ENCODE assay signal across 17 cellular contexts in the genomic region with DNA sequence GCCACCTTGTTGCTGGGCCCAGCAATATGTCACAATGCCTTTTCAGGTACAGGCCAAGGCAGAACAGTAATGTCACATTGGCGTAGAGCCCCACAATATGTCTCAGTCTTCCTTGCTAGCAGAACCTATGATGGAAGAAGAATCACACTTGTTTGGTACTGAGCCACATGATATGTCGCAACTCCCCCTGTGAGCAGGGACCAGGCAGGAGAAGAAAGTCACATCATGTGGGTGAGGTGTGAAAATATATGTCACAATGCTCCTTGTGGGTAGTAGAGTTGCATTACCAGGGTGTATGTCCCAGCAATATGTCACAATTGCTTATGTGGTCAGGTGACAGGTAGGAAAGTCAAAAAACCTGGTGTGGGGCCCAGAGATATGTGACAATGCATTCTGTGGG. TPM values are rescaled to one million over a fixed set of nuclear protein-coding genes. Genes with fewer than 3 reads are reported as not detected.
DNase-seq lines count a peak whose midpoint lies in the region; ATAC-seq and TF ChIP-seq lines count a peak whose summit lies in the region.
"Had no signal": no experiment of that assay in that cellular context is flagged by ENCODE, and none has a peak within 500 bp of the region (broad histone marks: within the 10 kb centered on the region; RNA-seq: fewer than 3 reads in every experiment).

No MANE protein-coding gene starts in this region.

- H3K4me1 Mint-ChIP-seq in natural killer cell treated with Interleukin-12 subunit alpha and Interleukin-12 subunit beta and Interleukin-15 and Interleukin-18, amount 100 ng/mL, for 72 hours (ENCODE audit: low read depth in 2 of 2), result peaks cover 9 to 12% of the 10 kb centered on the region in 2 donors

- DNase-seq in AML-193 (lab: John Stamatoyannopoulos, UW) (peak; percentile 41 to 53), colonic mucosa (no peak), DMS153 treated with DMSO at 0.1 percent for 48 hours (lab: John Stamatoyannopoulos, UW; ENCODE audit: unreplicated experiment) (no peak)
- DNase-seq in natural killer cell treated with Interleukin-12 subunit alpha and Interleukin-12 subunit beta and Interleukin-15 and Interleukin-18, amount 100 ng/mL, for 72 hours (ENCODE audit: low spot score), result peak; percentile 75
- DNase-seq: C1 segment of cervical spinal cord, DMS 273 treated with DMSO at 0.1 percent for 48 hours, EL, MM.1S, NCI-H1417, NCI-H1930, NCI-H2171 treated with DMSO at 0.1 percent for 48 hours, NCI-H510A treated with DMSO at 0.1 percent for 48 hours, SHP77 had no signal

- H3K9me3 Mint-ChIP-seq in natural killer cell treated with Interleukin-12 subunit alpha and Interleukin-12 subunit beta and Interleukin-15 and Interleukin-18, amount 100 ng/mL, for 72 hours, result no peaks in the 10 kb centered on the region

- no peaks in the 10 kb centered on the region for H3K27me3 Mint-ChIP-seq in natural killer cell treated with Interleukin-12 subunit alpha and Interleukin-12 subunit beta and Interleukin-15 and Interleukin-18, amount 100 ng/mL, for 72 hours

- H3K9me3 ChIP-seq in colonic mucosa, result no peaks in the 10 kb centered on the region

- ATAC-seq in natural killer cell treated with Interleukin-12 subunit alpha and Interleukin-12 subunit beta and Interleukin-15 and Interleukin-18, amount 100 ng/mL, for 72 hours, result peak; percentile 79 to 89
- no peak for ATAC-seq in HG02588 (IDR thresholded peaks at IDR 0.05; ENCODE audit: unreplicated experiment)
- ATAC-seq in GM21737 (IDR thresholded peaks at IDR 0.05; ENCODE audit: unreplicated experiment), result no peak

- no peaks in the 10 kb centered on the region for H3K27me3 ChIP-seq in colonic mucosa

- H3K36me3 Mint-ChIP-seq in natural killer cell treated with Interleukin-12 subunit alpha and Interleukin-12 subunit beta and Interleukin-15 and Interleukin-18, amount 100 ng/mL, for 72 hours, result peaks cover 8% of the 10 kb centered on the region

- H3K36me3 ChIP-seq in colonic mucosa, result no peaks in the 10 kb centered on the region

- TF ChIP-seq CTCF in 22Rv1 (IDR thresholded peaks at IDR 0.05) (no peak), colonic mucosa (IDR thresholded peaks at IDR 0.05) (no peak)

- intact Hi-C loops in colonic mucosa (cut with DNase I), result no loop called here

- H3K27ac ChIP-seq in 22Rv1 (peak overlapping the region; percentile 84), colonic mucosa (peak overlapping the region; percentile 85)
- H3K27ac ChIP-seq: KMS-11 had no signal

- peak overlapping the region in 1 of 2 donors; percentile 41 for H3K9ac ChIP-seq in colonic mucosa (ENCODE audit: low read depth in 2 of 2, low read length in 2 of 2)
- H3K9ac ChIP-seq: KMS-11 had no signal

- H3K4me3 Mint-ChIP-seq in natural killer cell treated with Interleukin-12 subunit alpha and Interleukin-12 subunit beta and Interleukin-15 and Interleukin-18, amount 100 ng/mL, for 72 hours, result peak overlapping the region; percentile 47

- no peak overlapping the region for H3K4me3 ChIP-seq in colonic mucosa

- peaks cover 10% of the 10 kb centered on the region for H3K4me1 ChIP-seq in colonic mucosa

- peak overlapping the region; percentile 74 to 91 for H3K27ac Mint-ChIP-seq in natural killer cell treated with Interleukin-12 subunit alpha and Interleukin-12 subunit beta and Interleukin-15 and Interleukin-18, amount 100 ng/mL, for 72 hours

RNA-seq across cellular contexts. Expression of gene ZNF91, which starts 7.1 kb away (rescaled TPM):
- 10 to 100 TPM; 70.8 to 80.5 TPM for total RNA-seq in colonic mucosa
- 10 to 100 TPM; 37.0 to 38.2 TPM for total RNA-seq in natural killer cell treated with Interleukin-12 subunit alpha and Interleukin-12 subunit beta and Interleukin-15 and Interleukin-18, amount 100 ng/mL, for 72 hours

Comparison
In these comparisons a context has a peak if more than half of its experiments do, and no peak if none do; other contexts are left out.
1. DNase-seq: peak in AML-193 (2 of 2) and natural killer cell treated with Interleukin-12 subunit alpha and Interleukin-12 subunit beta and Interleukin-15 and Interleukin-18, amount 100 ng/mL, for 72 hours (single experiment); none in colonic mucosa (single experiment) and DMS153 treated with DMSO at 0.1 percent for 48 hours (single experiment).
2. ATAC-seq: peak in natural killer cell treated with Interleukin-12 subunit alpha and Interleukin-12 subunit beta and Interleukin-15 and Interleukin-18, amount 100 ng/mL, for 72 hours (2 of 2); none in HG02588 (single experiment) and GM21737 (single experiment).